13 cellular contexts compared by ENCODE assay signal in genomic region chr17:35811759-35812158, GRCh38. TPM values are rescaled to one million over a fixed set of nuclear protein-coding genes. Genes with fewer than 3 reads are reported as not detected.
DNase-seq lines count a peak whose midpoint lies in the region; ATAC-seq and TF ChIP-seq lines count a peak whose summit lies in the region.
"Had no signal": no experiment of that assay in that cellular context is flagged by ENCODE, and none has a peak within 500 bp of the region (broad histone marks: within the 10 kb centered on the region; RNA-seq: fewer than 3 reads in every experiment).

No MANE protein-coding gene starts in this region.

- no peak overlapping the region for H2BK12ac ChIP-seq in trophoblast cell (ENCODE audit: low read length)

- H3K4me2 ChIP-seq in OCI-LY1 (ENCODE audit: low read length) (peak overlapping the region; percentile 94), trophoblast cell (ENCODE audit: low read length) (no peak overlapping the region)

- peaks cover 6 to 20% of the 10 kb centered on the region in 2 donors for H3K36me3 Mint-ChIP-seq in activated T-cell treated with anti-CD3 and anti-CD28 coated beads, Interleukin-2, amount 50 U/mL, for 72 hours (ENCODE audit: insufficient read depth in 2 of 2)
- H3K36me3 Mint-ChIP-seq in endodermal cell (ENCODE audit: low read depth), result peaks cover 21% of the 10 kb centered on the region

- H3K18ac ChIP-seq in trophoblast cell (ENCODE audit: low read length), result no peak overlapping the region

- TF ChIP-seq EP300 in ovary (IDR thresholded peaks at IDR 0.05), result no peak

- no peak overlapping the region for H3K27ac ChIP-seq in OCI-LY1 (ENCODE audit: low read depth, low read length, poor library complexity, severe bottlenecking)
- no peak overlapping the region for H3K27ac ChIP-seq in endodermal cell (ENCODE audit: low read depth, low read length)
- no peak overlapping the region for H3K27ac ChIP-seq in trophoblast cell (ENCODE audit: low read depth, low read length)
- H3K27ac ChIP-seq in ovary, result no peak overlapping the region
- H3K27ac ChIP-seq: thoracic aorta had no signal

- H2AK5ac ChIP-seq in trophoblast cell (ENCODE audit: low read length), result no peak overlapping the region

- no peak overlapping the region for H2BK120ac ChIP-seq in trophoblast cell (ENCODE audit: insufficient read depth, low read length, poor library complexity)

- H3K14ac ChIP-seq in trophoblast cell (ENCODE audit: low read length), result no peak overlapping the region

- no peak overlapping the region for H3K23ac ChIP-seq in trophoblast cell (ENCODE audit: low read length)

- H3F3A ChIP-seq in OCI-LY1 (ENCODE audit: insufficient read depth, low read length), result no peaks in the 10 kb centered on the region

- H3K27me3 ChIP-seq in OCI-LY1 (ENCODE audit: insufficient read depth, low read length) (no peaks in the 10 kb centered on the region), endodermal cell (ENCODE audit: control insufficient read depth, insufficient read depth, low read length, poor library complexity, severe bottlenecking) (no peaks in the 10 kb centered on the region), trophoblast cell (ENCODE audit: insufficient read depth, low read length) (no peaks in the 10 kb centered on the region), ovary (no peaks in the 10 kb centered on the region)

- no peak for DNase-seq in activated T-cell treated with anti-CD3 and anti-CD28 coated beads, Interleukin-2, amount 50 U/mL, for 72 hours
- no peak for DNase-seq in activated T-cell treated with anti-CD3 and anti-CD28 coated beads, Interleukin-2, amount 50 U/mL, for 1 hour
- DNase-seq in endodermal cell, result no peak
- no peak for DNase-seq in trophoblast cell
- no peak for DNase-seq in ovary
- DNase-seq: DMS53, MM.1S had no signal

- intact Hi-C loops in ovary (cut with DNase I), result no loop called here

- H3K4me1 ChIP-seq in OCI-LY1 (ENCODE audit: insufficient read depth, low read length, severe bottlenecking) (peaks cover 29% of the 10 kb centered on the region), endodermal cell (ENCODE audit: control insufficient read depth, insufficient read depth, low read length) (no peaks in the 10 kb centered on the region), trophoblast cell (ENCODE audit: control insufficient read depth in 1 of 2, insufficient read depth in 2 of 2, low read length in 2 of 2) (peaks cover 3 to 5% of the 10 kb centered on the region in 2 experiments), ovary (ENCODE audit: insufficient read depth) (peaks cover 6% of the 10 kb centered on the region)

- H4K20me1 ChIP-seq in OCI-LY1 (ENCODE audit: insufficient read depth, low read length), result peaks cover 5% of the 10 kb centered on the region; the same call in 1 of the 2 replicates

- H3K4me3 ChIP-seq in OCI-LY1 (ENCODE audit: low read depth, low read length, poor library complexity, severe bottlenecking) (peak overlapping the region; percentile 72), endodermal cell (ENCODE audit: low read length) (peak overlapping the region; percentile 100), trophoblast cell (ENCODE audit: low read depth, low read length) (no peak overlapping the region), ovary (no peak overlapping the region)

- no peak overlapping the region for H2BK5ac ChIP-seq in trophoblast cell (ENCODE audit: low read depth, low read length, poor library complexity)

- peak overlapping the region; percentile 98 for H3K4ac ChIP-seq in trophoblast cell (ENCODE audit: low read depth, low read length)

- peaks cover 8% of the 10 kb centered on the region for H3K79me1 ChIP-seq in trophoblast cell (ENCODE audit: low read length)

- ATAC-seq in activated T-cell treated with anti-CD3 and anti-CD28 coated beads, Interleukin-2, amount 50 U/mL, for 72 hours (replicated peaks in 1 of 2), result no peak
- no peak for ATAC-seq in GM21529 (IDR thresholded peaks at IDR 0.05; ENCODE audit: unreplicated experiment)
- ATAC-seq in HG02840 (IDR thresholded peaks at IDR 0.05; ENCODE audit: low FRiP score, unreplicated experiment), result no peak

- H2AFZ ChIP-seq in OCI-LY1 (ENCODE audit: low read length) (no peak overlapping the region), trophoblast cell (ENCODE audit: insufficient read depth, low read length, poor library complexity) (no peak overlapping the region)

- H3K79me2 ChIP-seq in OCI-LY1 (ENCODE audit: insufficient read depth, low read length) (peaks cover 71% of the 10 kb centered on the region), trophoblast cell (ENCODE audit: control insufficient read depth, insufficient read depth, low read length, poor library complexity) (peaks cover 18% of the 10 kb centered on the region)

- no peaks in the 10 kb centered on the region for H3K27me3 Mint-ChIP-seq in activated T-cell treated with anti-CD3 and anti-CD28 coated beads, Interleukin-2, amount 50 U/mL, for 72 hours (ENCODE audit: low read depth)
- H3K27me3 Mint-ChIP-seq in endodermal cell (ENCODE audit: insufficient read depth), result peaks cover 2% of the 10 kb centered on the region

- no peaks in the 10 kb centered on the region for H3K9me3 Mint-ChIP-seq in activated T-cell treated with anti-CD3 and anti-CD28 coated beads, Interleukin-2, amount 50 U/mL, for 72 hours
- H3K9me3 Mint-ChIP-seq in endodermal cell, result no peaks in the 10 kb centered on the region

- no peak for TF ChIP-seq POLR2A in ovary (IDR thresholded peaks at IDR 0.05)

- H3K4me3 Mint-ChIP-seq in activated T-cell treated with anti-CD3 and anti-CD28 coated beads, Interleukin-2, amount 50 U/mL, for 72 hours, result peak overlapping the region; percentile 54 to 58
- peak overlapping the region; percentile 97 for H3K4me3 Mint-ChIP-seq in endodermal cell

- H3K9me3 ChIP-seq in OCI-LY1 (ENCODE audit: low read length) (no peaks in the 10 kb centered on the region), endodermal cell (ENCODE audit: control insufficient read depth, low read length) (no peaks in the 10 kb centered on the region), trophoblast cell (ENCODE audit: insufficient read depth, low read depth, low read length) (no peaks in the 10 kb centered on the region), ovary (no peaks in the 10 kb centered on the region)
- H3K9me3 ChIP-seq: thoracic aorta had no signal

- H4K91ac ChIP-seq in trophoblast cell (ENCODE audit: low read depth, low read length), result no peak overlapping the region

- 91 to 97% methylated on average over 6 of the region's 6 CpGs for WGBS in endodermal cell (ENCODE audit: insufficient coverage in 1 of 2, insufficient read length in 1 of 2), 2 experiments
- no CpG with 5 or more reads among the region's 6 CpGs for WGBS in trophoblast cell (ENCODE audit: extremely low coverage, insufficient coverage, insufficient read length)
- 81 to 84% (median 82%) methylated on average over 6 of the region's 6 CpGs for WGBS in ovary, 3 donors

- peaks cover 78% of the 10 kb centered on the region for H3K4me1 Mint-ChIP-seq in activated T-cell treated with anti-CD3 and anti-CD28 coated beads, Interleukin-2, amount 50 U/mL, for 72 hours (ENCODE audit: low read depth)
- H3K4me1 Mint-ChIP-seq in endodermal cell, result peaks cover 20% of the 10 kb centered on the region

- no peak overlapping the region for H3K9ac ChIP-seq in OCI-LY1 (ENCODE audit: low read length)
- no peak overlapping the region for H3K9ac ChIP-seq in endodermal cell (ENCODE audit: extremely low read depth, low read length, poor library complexity, severe bottlenecking)
- H3K9ac ChIP-seq in trophoblast cell (ENCODE audit: low read length), result no peak overlapping the region

- H3K9me2 ChIP-seq in OCI-LY1 (ENCODE audit: low read depth, low read length), result no peaks in the 10 kb centered on the region

- TF ChIP-seq CTCF in OCI-LY1 (IDR thresholded peaks at IDR 0.05; ENCODE audit: low read length) (no peak), endodermal cell (conservative IDR thresholded peaks at IDR 0.05) (no peak), ovary (IDR thresholded peaks at IDR 0.05) (no peak)

- no peak overlapping the region for H4K12ac ChIP-seq in trophoblast cell (ENCODE audit: low read depth, low read length)

- H3K27ac Mint-ChIP-seq in activated T-cell treated with anti-CD3 and anti-CD28 coated beads, Interleukin-2, amount 50 U/mL, for 72 hours, result peak overlapping the region; percentile 81
- no peak overlapping the region for H3K27ac Mint-ChIP-seq in endodermal cell
- H3K27ac Mint-ChIP-seq: progenitor cell of endocrine pancreas had no signal

- H3K36me3 ChIP-seq in OCI-LY1 (ENCODE audit: insufficient read depth, low read length) (peaks cover 41% of the 10 kb centered on the region; the same call in 1 of the 2 replicates), endodermal cell (ENCODE audit: control insufficient read depth, insufficient read depth, low read length) (peaks cover 40% of the 10 kb centered on the region), trophoblast cell (ENCODE audit: control insufficient read depth in 1 of 2, insufficient read depth in 2 of 2, low read length in 2 of 2) (peaks cover 3 to 4% of the 10 kb centered on the region in 2 experiments), ovary (no peaks in the 10 kb centered on the region)
- H3K36me3 ChIP-seq: thoracic aorta had no signal

- no peak overlapping the region for H4K8ac ChIP-seq in trophoblast cell (ENCODE audit: low read depth, low read length)

RNA-seq across cellular contexts. Expression of gene TAF15, which starts 2.5 kb away (rescaled TPM):
- total RNA-seq in activated T-cell treated with anti-CD3 and anti-CD28 coated beads, Interleukin-2, amount 50 U/mL, for 72 hours, result 100 to 1,000 TPM; 310 to 312 TPM
- 100 to 1,000 TPM; 230 to 247 TPM for total RNA-seq in endodermal cell
- polyA plus RNA-seq in endodermal cell (2013, experiment 1 of 2), result 213 TPM
- polyA plus RNA-seq in endodermal cell (2013, experiment 2 of 2), result 212 TPM
- 113 and 125 TPM in 2 replicates for polyA plus RNA-seq in trophoblast cell (2013)
- total RNA-seq in ovary, result 100 to 1,000 TPM in 5 of 7 donors, 10 to 100 TPM in 2; 30.2 to 162 (median 126) TPM
- polyA plus RNA-seq in ovary, result 100 to 1,000 TPM in 1 of 2 donors, 10 to 100 TPM in 1; 88.9 to 223 TPM

RNA-seq across cellular contexts. Expression of gene MMP28, which starts 16.3 kb away (rescaled TPM):
- under 1 TPM in 1 of 2 donors, not detected in 1; 0.96 TPM for total RNA-seq in activated T-cell treated with anti-CD3 and anti-CD28 coated beads, Interleukin-2, amount 50 U/mL, for 72 hours
- total RNA-seq in endodermal cell (not detected), ovary (10 to 100 TPM in 1 of 7 donors, 1 to 10 TPM in 4, under 1 TPM in 2; 0.25 to 33.3 (median 3.3) TPM)
- 1.00 TPM for polyA plus RNA-seq in endodermal cell (2013, experiment 1 of 2)
- 0.75 TPM for polyA plus RNA-seq in endodermal cell (2013, experiment 2 of 2)
- 10.9 and 11.5 TPM in 2 replicates for polyA plus RNA-seq in trophoblast cell (2013)
- 1 to 10 TPM; 5.9 to 7.1 TPM for polyA plus RNA-seq in ovary
- total RNA-seq: SK-MEL-5 had no signal

RNA-seq across cellular contexts. Expression of gene C17orf50, which starts 51.1 kb away (rescaled TPM):
- not detected for total RNA-seq in activated T-cell treated with anti-CD3 and anti-CD28 coated beads, Interleukin-2, amount 50 U/mL, for 72 hours
- total RNA-seq in endodermal cell, result not detected
- not detected for polyA plus RNA-seq in endodermal cell (2013, experiment 1 of 2)
- polyA plus RNA-seq in endodermal cell (2013, experiment 2 of 2), result not detected
- 0.05 TPM in 1 of 2 replicates, not detected in the other for polyA plus RNA-seq in trophoblast cell (2013)
- not detected for total RNA-seq in ovary
- polyA plus RNA-seq in ovary, result not detected
- total RNA-seq: progenitor cell of endocrine pancreas, SK-MEL-5, thoracic aorta had no signal

RNA-seq across cellular contexts. Expression of gene HEATR9, which starts 56.9 kb away (rescaled TPM):
- total RNA-seq in activated T-cell treated with anti-CD3 and anti-CD28 coated beads, Interleukin-2, amount 50 U/mL, for 72 hours, result 1 to 10 TPM in 1 of 2 donors, under 1 TPM in 1; 0.46 to 1.8 TPM
- not detected for total RNA-seq in endodermal cell
- not detected for polyA plus RNA-seq in endodermal cell (2013, experiment 1 of 2)
- not detected for polyA plus RNA-seq in endodermal cell (2013, experiment 2 of 2)
- polyA plus RNA-seq in trophoblast cell (2013), result 0.04 TPM in 1 of 2 replicates, not detected in the other
- not detected for total RNA-seq in ovary
- under 1 TPM in 1 of 2 donors, not detected in 1; 0.18 TPM for polyA plus RNA-seq in ovary
- total RNA-seq: progenitor cell of endocrine pancreas, SK-MEL-5, thoracic aorta had no signal

RNA-seq across cellular contexts. Expression of gene GAS2L2, which starts 58.7 kb away (rescaled TPM):
- total RNA-seq in activated T-cell treated with anti-CD3 and anti-CD28 coated beads, Interleukin-2, amount 50 U/mL, for 72 hours, result under 1 TPM; 0.09 to 0.17 TPM
- total RNA-seq in endodermal cell (under 1 TPM in 1 of 2 donors, not detected in 1; 0.09 TPM), ovary (1 to 10 TPM in 2 of 7 donors, under 1 TPM in 3, not detected in 2; 0.37 to 9.0 (median 0.62) TPM)
- 0.11 TPM for polyA plus RNA-seq in endodermal cell (2013, experiment 1 of 2)
- 0.12 TPM for polyA plus RNA-seq in endodermal cell (2013, experiment 2 of 2)
- polyA plus RNA-seq in trophoblast cell (2013), result 0.01 TPM in 1 of 2 replicates, not detected in the other
- polyA plus RNA-seq in ovary, result under 1 TPM in 1 of 2 donors, not detected in 1; 0.02 TPM
- total RNA-seq: SK-MEL-5, thoracic aorta had no signal

Comparison
In these comparisons a context has a peak if more than half of its experiments do, and no peak if none do; other contexts are left out.
1. H3K4me3 ChIP-seq: peak in OCI-LY1 (single experiment) and endodermal cell (single experiment); none in trophoblast cell (single experiment) and ovary (single experiment).